9 cellular contexts compared by ENCODE assay signal in genomic region chr9:129933215-129933614, GRCh38.
DNase-seq lines count a peak whose midpoint lies in the region; ATAC-seq lines count a peak whose summit lies in the region.
"Had no signal": no experiment of that assay in that cellular context is flagged by ENCODE, and none has a peak within 500 bp of the region (broad histone marks: within the 10 kb centered on the region; RNA-seq: fewer than 3 reads in every experiment).

No MANE protein-coding gene starts in this region.

- peak overlapping the region; percentile 91 for H3K27ac Mint-ChIP-seq in T-helper 2 cell treated with Interferon-gamma antibody and Interleukin-4, amounts not matched to agents 5 μg/mL and 100 μg/mL, for 36 hours
- H3K27ac Mint-ChIP-seq in activated T-cell treated with anti-CD3 and anti-CD28 coated beads, Interleukin-2, amount 50 U/mL, for 72 hours = peak overlapping the region; percentile 99

- peak overlapping the region; percentile 84 for H3K27ac ChIP-seq in layer of hippocampus (ENCODE audit: low read depth, low read length)
- H3K27ac ChIP-seq in substantia nigra (ENCODE audit: low read depth, low read length, poor library complexity, severe bottlenecking) = peak overlapping the region; percentile 82

- H3K4me1 Mint-ChIP-seq in T-helper 2 cell treated with Interferon-gamma antibody and Interleukin-4, amounts not matched to agents 5 μg/mL and 100 μg/mL, for 36 hours (ENCODE audit: low read depth) = peaks cover 44% of the 10 kb centered on the region
- H3K4me1 Mint-ChIP-seq in activated T-cell treated with anti-CD3 and anti-CD28 coated beads, Interleukin-2, amount 50 U/mL, for 72 hours (ENCODE audit: low read depth) = peaks cover 87% of the 10 kb centered on the region

- peaks cover 44% of the 10 kb centered on the region for H3K36me3 Mint-ChIP-seq in T-helper 2 cell treated with Interferon-gamma antibody and Interleukin-4, amounts not matched to agents 5 μg/mL and 100 μg/mL, for 36 hours (ENCODE audit: low read depth)
- H3K36me3 Mint-ChIP-seq in activated T-cell treated with anti-CD3 and anti-CD28 coated beads, Interleukin-2, amount 50 U/mL, for 72 hours (ENCODE audit: insufficient read depth in 2 of 2) = peaks cover 13 to 34% of the 10 kb centered on the region in 2 donors

- H3K27me3 ChIP-seq in layer of hippocampus (ENCODE audit: control insufficient read depth, insufficient read depth, low read length) = no peaks in the 10 kb centered on the region

- no peaks in the 10 kb centered on the region for H3K27me3 Mint-ChIP-seq in T-helper 2 cell treated with Interferon-gamma antibody and Interleukin-4, amounts not matched to agents 5 μg/mL and 100 μg/mL, for 36 hours (ENCODE audit: low read depth)
- no peaks in the 10 kb centered on the region for H3K27me3 Mint-ChIP-seq in activated T-cell treated with anti-CD3 and anti-CD28 coated beads, Interleukin-2, amount 50 U/mL, for 72 hours (ENCODE audit: low read depth)

- no peaks in the 10 kb centered on the region for H3K9me3 Mint-ChIP-seq in T-helper 2 cell treated with Interferon-gamma antibody and Interleukin-4, amounts not matched to agents 5 μg/mL and 100 μg/mL, for 36 hours
- peaks cover 0 to 1% of the 10 kb centered on the region in 2 donors for H3K9me3 Mint-ChIP-seq in activated T-cell treated with anti-CD3 and anti-CD28 coated beads, Interleukin-2, amount 50 U/mL, for 72 hours

- ATAC-seq in activated T-cell treated with anti-CD3 and anti-CD28 coated beads, Interleukin-2, amount 50 U/mL, for 72 hours (replicated peaks in 1 of 2) = no peak
- ATAC-seq in GM19455 (IDR thresholded peaks at IDR 0.05; ENCODE audit: unreplicated experiment) (no peak), GM21786 (IDR thresholded peaks at IDR 0.05; ENCODE audit: unreplicated experiment) (no peak), GM19463 (IDR thresholded peaks at IDR 0.05; ENCODE audit: unreplicated experiment) (no peak)

- DNase-seq in T-helper 2 cell treated with Interferon-gamma antibody and Interleukin-4, amounts not matched to agents 5 μg/mL and 100 μg/mL, for 36 hours (ENCODE audit: low spot score) = no peak
- no peak for DNase-seq in T-helper 2 cell
- DNase-seq in activated T-cell treated with anti-CD3 and anti-CD28 coated beads, Interleukin-2, amount 50 U/mL, for 72 hours = no peak
- DNase-seq in substantia nigra (lab: John Stamatoyannopoulos, UW) = no peak
- DNase-seq: aorta had no signal

- H3K4me3 Mint-ChIP-seq in T-helper 2 cell treated with Interferon-gamma antibody and Interleukin-4, amounts not matched to agents 5 μg/mL and 100 μg/mL, for 36 hours = peak overlapping the region; percentile 69
- H3K4me3 Mint-ChIP-seq in activated T-cell treated with anti-CD3 and anti-CD28 coated beads, Interleukin-2, amount 50 U/mL, for 72 hours = peak overlapping the region; percentile 63 to 93
